1 cellular context compared by ENCODE assay signal in genomic region chr14:105257464-105257863, GRCh38.
TF ChIP-seq lines count a peak whose summit lies in the region.

No MANE protein-coding gene starts in this region.

TF ChIP-seq in IMR-90, 13 proteins besides CTCF, POLR2A, EP300 and RAD21 (continued from another document):
- TF ChIP-seq, protein P1, sequence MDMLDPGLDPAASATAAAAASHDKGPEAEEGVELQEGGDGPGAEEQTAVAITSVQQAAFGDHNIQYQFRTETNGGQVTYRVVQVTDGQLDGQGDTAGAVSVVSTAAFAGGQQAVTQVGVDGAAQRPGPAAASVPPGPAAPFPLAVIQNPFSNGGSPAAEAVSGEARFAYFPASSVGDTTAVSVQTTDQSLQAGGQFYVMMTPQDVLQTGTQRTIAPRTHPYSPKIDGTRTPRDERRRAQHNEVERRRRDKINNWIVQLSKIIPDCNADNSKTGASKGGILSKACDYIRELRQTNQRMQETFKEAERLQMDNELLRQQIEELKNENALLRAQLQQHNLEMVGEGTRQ (IDR thresholded peaks at IDR 0.05; ENCODE audit: low read depth, low read length): no peak
- TF ChIP-seq FOS (IDR thresholded peaks at IDR 0.05; ENCODE audit: low read depth, low read length) (no peak), BHLHE40 (IDR thresholded peaks at IDR 0.05; ENCODE audit: low read depth, low read length) (no peak), RFX5 (IDR thresholded peaks at IDR 0.05; ENCODE audit: low read depth, low read length) (no peak), MXI1 (IDR thresholded peaks at IDR 0.05; ENCODE audit: borderline replicate concordance, low read depth, low read length) (no peak), MAZ (IDR thresholded peaks at IDR 0.05; ENCODE audit: borderline replicate concordance, low read depth, low read length) (no peak)
- TF ChIP-seq, protein P2, sequence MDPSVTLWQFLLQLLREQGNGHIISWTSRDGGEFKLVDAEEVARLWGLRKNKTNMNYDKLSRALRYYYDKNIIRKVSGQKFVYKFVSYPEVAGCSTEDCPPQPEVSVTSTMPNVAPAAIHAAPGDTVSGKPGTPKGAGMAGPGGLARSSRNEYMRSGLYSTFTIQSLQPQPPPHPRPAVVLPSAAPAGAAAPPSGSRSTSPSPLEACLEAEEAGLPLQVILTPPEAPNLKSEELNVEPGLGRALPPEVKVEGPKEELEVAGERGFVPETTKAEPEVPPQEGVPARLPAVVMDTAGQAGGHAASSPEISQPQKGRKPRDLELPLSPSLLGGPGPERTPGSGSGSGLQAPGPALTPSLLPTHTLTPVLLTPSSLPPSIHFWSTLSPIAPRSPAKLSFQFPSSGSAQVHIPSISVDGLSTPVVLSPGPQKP (IDR thresholded peaks at IDR 0.05; ENCODE audit: borderline replicate concordance, low read depth, low read length): no peak
